24 cellular contexts compared by ENCODE assay signal in genomic region chr20:37393196-37393862, GRCh38. TPM values are rescaled to one million over a fixed set of nuclear protein-coding genes. Genes with fewer than 3 reads are reported as not detected.
DNase-seq lines count a peak whose midpoint lies in the region; ATAC-seq, FAIRE-seq and TF ChIP-seq lines count a peak whose summit lies in the region.
"Had no signal": no experiment of that assay in that cellular context is flagged by ENCODE, and none has a peak within 500 bp of the region (broad histone marks: within the 10 kb centered on the region; RNA-seq: fewer than 3 reads in every experiment).

No MANE protein-coding gene starts in this region.

- H2BK5ac ChIP-seq in H1 (ENCODE audit: low read depth, low read length), result peak overlapping the region; percentile 93

- H2BK20ac ChIP-seq in H1 (ENCODE audit: low read length), result no peak overlapping the region

- TF ChIP-seq CTCF in H1 (IDR thresholded peaks at IDR 0.05; ENCODE audit: control extremely low read depth in 1 of 3, insufficient read depth in 1 of 3, low read depth in 1 of 3, low read length in 3 of 3) (no peak), mucosa of descending colon (IDR thresholded peaks at IDR 0.05) (no peak), vagina (IDR thresholded peaks at IDR 0.05) (no peak)

- no peak overlapping the region for H3K23ac ChIP-seq in H1 (ENCODE audit: insufficient read length)

- peak overlapping the region; percentile 26; the same call in 1 of the 2 replicates for H4K8ac ChIP-seq in H1 (ENCODE audit: extremely low read depth, insufficient read depth, low read length)

- peak overlapping the region; percentile 42 for H3K4ac ChIP-seq in H1 (replicated peaks; ENCODE audit: insufficient read length, low read depth, low read length)

- TF ChIP-seq POLR2A in H1 (IDR thresholded peaks at IDR 0.05; ENCODE audit: control extremely low read depth in 1 of 2, low read depth in 2 of 2, low read length in 2 of 2) (no peak), vagina (IDR thresholded peaks at IDR 0.05) (no peak)

- ATAC-seq in left ventricle myocardium superior (no peak), mucosa of descending colon (peak; percentile 6), HG02678 (IDR thresholded peaks at IDR 0.05; ENCODE audit: unreplicated experiment) (no peak)
- ATAC-seq: upper lobe of right lung had no signal

- H2BK12ac ChIP-seq in H1 (ENCODE audit: low read depth, low read length), result 0 out of 2 replicates have a peak overlapping the region, but pooled peaks have one; percentile 17

- FAIRE-seq in H1 (lab: Jason Lieb, UNC), result no peak
- FAIRE-seq: A204.1, bronchial epithelial cell, endometrium, GM12892 had no signal

- H2AK5ac ChIP-seq in H1 (ENCODE audit: low read depth, low read length), result peak overlapping the region; percentile 16; the same call in 1 of the 2 replicates

- H3K9me3 ChIP-seq in H1 (ENCODE audit: insufficient read depth in 2 of 2, low read depth in 1 of 2, low read length in 1 of 2) (no peaks in the 10 kb centered on the region), mucosa of descending colon (no peaks in the 10 kb centered on the region), vagina (no peaks in the 10 kb centered on the region)
- H3K9me3 ChIP-seq: adrenal gland, neutrophil, Peyer's patch, upper lobe of right lung had no signal

- no peak overlapping the region for H4K5ac ChIP-seq in H1 (ENCODE audit: insufficient read length, low read depth, low read length)

- DNase-seq in left ventricle myocardium superior (peak; percentile 20), cardiac septum (ENCODE audit: low spot score) (no peak), H1 (ENCODE audit: low read depth in 1 of 2, low spot score in 2 of 2) (no peak), mucosa of descending colon (no peak), vagina (ENCODE audit: extremely low spot score in 2 of 2) (no peak), H4 (ENCODE audit: low spot score) (no peak), DMS 273 treated with DMSO at 0.1 percent for 48 hours (lab: John Stamatoyannopoulos, UW) (no peak)
- DNase-seq: activated CD4-positive, CD25-positive, alpha-beta regulatory T cell; C1 segment of cervical spinal cord; Calu3; cortex of kidney; glutamatergic neuron; NCI-H2107; NK-92 treated with Interleukin-12 subunit alpha and Interleukin-12 subunit beta, amount 100 ng/mL, for 24 hours; Peyer's patch; upper lobe of right lung had no signal

- CTCF ChIA-PET in H1 (lab: Charles Lee; ENCODE audit: partially characterized antibody), result interaction anchor here (0.6 to 3.5 kb wide), 14 partner anchors 9 to 147 kb away, joined by 3 to 28 read pairs (median 4); no protein-coding TSS in a partner anchor

- POLR2A ChIA-PET in H1 (lab: Charles Lee; ENCODE audit: partially characterized antibody), result interaction anchor here (1.0 to 1.6 kb wide), 2 partner anchors 20 to 51 kb away, joined by 3 to 4 read pairs; no protein-coding TSS in a partner anchor

- intact Hi-C loops in left ventricle myocardium superior (cut with micrococcal nuclease) (loop anchor here (10.0 kb wide), 1 partner anchor 109 kb away; the partner anchor contains the start of gene MANBAL), cardiac septum (cut with DNase I) (no loop called here), mucosa of descending colon (cut with DNase I, micrococcal nuclease) (no loop called here), vagina (cut with DNase I) (no loop called here)

- H3K79me1 ChIP-seq in H1 (ENCODE audit: low read depth, low read length), result no peaks in the 10 kb centered on the region; the same call in 1 of the 2 replicates

- H3K36me3 ChIP-seq in H1 (ENCODE audit: control insufficient read depth in 2 of 4, insufficient read depth in 4 of 4, low read length in 3 of 4) (peaks cover 0 to 6% (median 2%) of the 10 kb centered on the region in 4 experiments; a peak in 3 of 8 replicates), mucosa of descending colon (ENCODE audit: low read depth) (no peaks in the 10 kb centered on the region), vagina (peaks cover 0 to 33% of the 10 kb centered on the region in 2 donors)
- H3K36me3 ChIP-seq: neutrophil had no signal

- H2BK120ac ChIP-seq in H1 (replicated peaks; ENCODE audit: low read depth, low read length), result no peak overlapping the region

- no peak overlapping the region for H3K27ac ChIP-seq in H1 (ENCODE audit: low read depth, low read length)
- H3K27ac ChIP-seq in vagina, result peak overlapping the region; percentile 24
- H3K27ac ChIP-seq: HL-60, neutrophil, upper lobe of right lung had no signal

- no peak for TF ChIP-seq RAD21 in H1 (IDR thresholded peaks at IDR 0.05 in 1 of 2, conservative IDR thresholded peaks at IDR 0.05 in 1 of 2; ENCODE audit: low read depth in 2 of 2, low read length in 2 of 2)

- H3K23me2 ChIP-seq in H1 (ENCODE audit: low read depth, low read length), result peaks cover 2% of the 10 kb centered on the region; the same call in 1 of the 2 replicates

- no peaks in the 10 kb centered on the region for H4K20me1 ChIP-seq in H1 (replicated peaks in 1 of 2; ENCODE audit: control insufficient read depth in 1 of 2, insufficient read depth in 2 of 2, low read length in 2 of 2)

- H3K9ac ChIP-seq in H1 (replicated peaks in 1 of 4; ENCODE audit: extremely low read depth in 1 of 4, low read depth in 3 of 4, low read length in 3 of 4), result no peak overlapping the region

- no peak overlapping the region for H3K56ac ChIP-seq in H1 (replicated peaks; ENCODE audit: insufficient read length, low read depth, low read length)

- H4K91ac ChIP-seq in H1 (replicated peaks; ENCODE audit: insufficient read length, low read length), result peak overlapping the region; percentile 26

- no peak overlapping the region for H2AFZ ChIP-seq in H1 (ENCODE audit: low read length)

- no peak overlapping the region for H2BK15ac ChIP-seq in H1 (ENCODE audit: low read length)

- H3K18ac ChIP-seq in H1 (ENCODE audit: extremely low read depth, low read length), result no peak overlapping the region; the same call in 1 of the 2 replicates

- H3K4me3 ChIP-seq in H1 (ENCODE audit: extremely low read depth in 1 of 4, insufficient read depth in 2 of 4, low read depth in 3 of 4, low read length in 4 of 4) (no peak overlapping the region), mucosa of descending colon (no peak overlapping the region), vagina (no peak overlapping the region)
- H3K4me3 ChIP-seq: adrenal gland, Peyer's patch, upper lobe of right lung had no signal

- no peak overlapping the region for H3K4me2 ChIP-seq in H1 (ENCODE audit: insufficient read depth in 1 of 2, low read depth in 2 of 2, low read length in 2 of 2)

- H3K4me1 ChIP-seq in H1 (replicated peaks in 1 of 4; ENCODE audit: control insufficient read depth in 3 of 4, insufficient read depth in 4 of 4, low read length in 3 of 4) (peaks cover 0 to 37% (median 28%) of the 10 kb centered on the region in 4 experiments; a peak in 6 of 7 replicates), mucosa of descending colon (ENCODE audit: low read depth) (no peaks in the 10 kb centered on the region), vagina (peaks cover 15% of the 10 kb centered on the region)
- H3K4me1 ChIP-seq: upper lobe of right lung had no signal

- H3K79me2 ChIP-seq in H1 (ENCODE audit: control insufficient read depth in 1 of 2, insufficient read depth in 2 of 2, low read length in 2 of 2), result no peaks in the 10 kb centered on the region

- TF ChIP-seq EP300 in H1 (IDR thresholded peaks at IDR 0.05; ENCODE audit: borderline replicate concordance in 1 of 2, low read depth in 2 of 2, low read length in 2 of 2), result no peak

- no peak overlapping the region for H3K14ac ChIP-seq in H1 (ENCODE audit: insufficient read length)

- H3K27me3 ChIP-seq in H1 (replicated peaks in 1 of 4; ENCODE audit: control insufficient read depth in 3 of 4, extremely low read depth in 1 of 4, insufficient read depth in 3 of 4, low read length in 3 of 4) (no peaks in the 10 kb centered on the region), vagina (no peaks in the 10 kb centered on the region)
- H3K27me3 ChIP-seq: adrenal gland, neutrophil, Peyer's patch, upper lobe of right lung had no signal

- 83% methylated on average over 8 of the region's 11 CpGs; no CpG with 5 or more reads in 1 of the 2 experiments for WGBS in H1 (ENCODE audit: extremely low coverage in 1 of 2, insufficient coverage in 1 of 2, insufficient read length in 1 of 2, insufficient replicate concordance in 2 of 2, low coverage in 1 of 2, low lambda C conversion rate in 2 of 2, missing lambda C conversion rate in 1 of 2), 2 experiments

TF ChIP-seq in H1, 55 proteins besides CTCF, POLR2A, EP300 and RAD21:
- TF ChIP-seq GABPA (IDR thresholded peaks at IDR 0.05; ENCODE audit: borderline replicate concordance, insufficient read depth, low read length), result no peak
- TF ChIP-seq BRCA1 (IDR thresholded peaks at IDR 0.05; ENCODE audit: low read depth, low read length), result no peak
- no peak for TF ChIP-seq BCL11A (IDR thresholded peaks at IDR 0.05; ENCODE audit: low read depth in 2 of 2, low read length in 2 of 2)
- TF ChIP-seq NRF1 (IDR thresholded peaks at IDR 0.05; ENCODE audit: low read depth, low read length), result no peak
- no peak for TF ChIP-seq NANOG (IDR thresholded peaks at IDR 0.05; ENCODE audit: insufficient read depth, low read depth, low read length, poor library complexity, severe bottlenecking)
- TF ChIP-seq FOSL1 (IDR thresholded peaks at IDR 0.05; ENCODE audit: insufficient read depth, low read depth, low read length), result no peak
- no peak for TF ChIP-seq BACH1 (IDR thresholded peaks at IDR 0.05; ENCODE audit: low read length)
- TF ChIP-seq SIN3A (conservative IDR thresholded peaks at IDR 0.05 in 1 of 2, IDR thresholded peaks at IDR 0.05 in 1 of 2; ENCODE audit: low read depth in 1 of 2, low read length in 2 of 2), result no peak
TF ChIP-seq in H1: peak in this region for 0.

RNA-seq across cellular contexts. Expression of gene SRC, which starts 47.4 kb away (rescaled TPM):
- total RNA-seq in left ventricle myocardium superior (5.1 TPM), cardiac septum (5.0 TPM), mucosa of descending colon (100 to 1,000 TPM; 111 to 155 (median 132) TPM), vagina (48.6 TPM)
- total RNA-seq in H1 (2021; fragmentation: NEBNext Ultra II Directional; extraction: Animal tissue kit (Norgen Biotek cat#: 25700)), result 28.8 and 29.8 TPM in 2 replicates
- 27.6 and 35.4 TPM in 2 replicates for polyA plus RNA-seq in H1 (2011; rRNA removed)
- polyA plus RNA-seq in H1 (2011; cell fraction: cytosol; rRNA removed), result 25.1 TPM
- 100 TPM for polyA plus RNA-seq in H1 (2011; cell fraction: nucleus; rRNA removed)
- polyA plus RNA-seq in H1 (2012, experiment 1 of 2), result 19.4 to 31.2 TPM (median 26.5 TPM) in 4 replicates
- 20.4 TPM for polyA plus RNA-seq in H1 (2012, experiment 2 of 2)
- polyA plus RNA-seq in H1 (2013, experiment 1 of 2), result 17.9 TPM
- 15.1 TPM for polyA plus RNA-seq in H1 (2013, experiment 2 of 2)
- polyA minus RNA-seq in H1 (2011; rRNA and poly(A)+ RNA removed), result 28.2 and 38.4 TPM in 2 replicates
- polyA minus RNA-seq in H1 (2011; cell fraction: cytosol; rRNA and poly(A)+ RNA removed), result 28.6 TPM
- 41.9 TPM for polyA minus RNA-seq in H1 (2011; cell fraction: nucleus; rRNA and poly(A)+ RNA removed)
- total RNA-seq in H4 (2014; rRNA removed; shearing (Covaris generic)), result 7.2 and 7.6 TPM in 2 replicates
